ENCODE assay signal across 11 cellular contexts in the genomic region with DNA sequence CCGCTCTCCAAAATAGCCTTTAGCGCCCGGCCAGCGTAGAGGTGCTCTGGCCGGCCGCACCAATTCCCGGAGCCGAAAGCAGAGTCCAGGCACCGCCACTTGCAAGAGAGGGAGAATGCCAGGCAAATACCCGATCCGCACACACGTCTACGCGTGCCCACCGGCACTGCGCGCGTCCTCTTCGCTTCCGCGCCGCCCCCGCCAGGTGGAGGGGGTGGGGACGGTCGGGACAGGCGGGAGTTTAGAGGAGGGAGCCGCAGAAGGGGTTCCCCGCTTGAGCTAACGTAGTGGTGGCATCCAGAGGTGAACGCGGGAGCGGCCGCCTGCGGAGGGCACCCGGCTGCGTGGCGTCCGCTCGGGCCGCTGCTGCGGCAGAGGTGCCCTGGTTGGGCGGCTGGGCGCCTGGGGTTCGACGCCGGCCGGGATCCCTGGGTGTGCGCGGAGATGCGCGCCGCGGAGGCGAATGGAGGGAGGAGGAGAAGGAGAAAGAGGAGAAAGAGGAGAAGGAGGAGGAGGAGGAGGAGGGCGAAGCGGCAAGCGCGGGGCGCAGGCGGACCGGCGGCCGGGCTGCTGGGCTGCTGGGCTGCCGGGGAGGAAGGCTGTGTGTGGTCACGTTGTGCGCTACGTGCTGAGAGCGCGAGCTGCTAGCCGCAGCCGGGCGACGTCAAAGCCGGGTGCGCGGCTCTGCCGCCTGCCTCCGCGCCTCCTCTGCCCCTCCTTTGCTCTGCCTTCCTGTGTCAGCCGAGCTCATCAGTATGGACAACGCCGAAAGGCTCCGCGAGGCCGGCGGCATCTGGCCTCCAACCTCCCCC. TPM values are rescaled to one million over a fixed set of nuclear protein-coding genes. Genes with fewer than 3 reads are reported as not detected.
DNase-seq lines count a peak whose midpoint lies in the region; ATAC-seq and TF ChIP-seq lines count a peak whose summit lies in the region.
"Had no signal": no experiment of that assay in that cellular context is flagged by ENCODE, and none has a peak within 500 bp of the region (broad histone marks: within the 10 kb centered on the region; RNA-seq: fewer than 3 reads in every experiment).

Gene MDGA2 (minus strand): TSS at position 117 of the 812 bp plus-strand sequence.

- H3K4me3 ChIP-seq in smooth muscle cell: peak within 1 kb of the TSS; percentile 60

- peak; percentile 18 to 47 for ATAC-seq in activated T-cell treated with anti-CD3 and anti-CD28 coated beads, Interleukin-2, amount 50 U/mL, for 4 hours
- ATAC-seq in GM21381 (IDR thresholded peaks at IDR 0.05; ENCODE audit: unreplicated experiment): no peak

- H3K27me3 Mint-ChIP-seq in activated T-cell treated with anti-CD3 and anti-CD28 coated beads, Interleukin-2, amount 50 U/mL, for 4 hours (ENCODE audit: low read depth): peaks cover 36% of the 10 kb centered on the region

- peak within 1 kb of the TSS; percentile 95 for H3K4me2 ChIP-seq in smooth muscle cell

- WGBS in smooth muscle cell (ENCODE audit: low lambda C conversion rate): 1% methylated on average over 63 of the region's 86 CpGs

- H3K79me2 ChIP-seq in smooth muscle cell (ENCODE audit: low read depth): no peaks in the 10 kb centered on the region

- peaks cover 91% of the 10 kb centered on the region for H3K27me3 ChIP-seq in smooth muscle cell (ENCODE audit: low read depth)

- DNase-seq in activated T-cell treated with anti-CD3 and anti-CD28 coated beads, Interleukin-2, amount 50 U/mL, for 4 hours: no peak
- no peak for DNase-seq in activated T-cell treated with anti-CD3 and anti-CD28 coated beads for 4 hours
- DNase-seq in SK-MEL-5 (ENCODE audit: low read depth, low spot score): peak; percentile 85
- peak in 33 of 51 donors; percentile 5 to 77 (median 54) for DNase-seq in hypothalamus (lab: John Stamatoyannopoulos, UW)
- no peak for DNase-seq in smooth muscle cell (lab: John Stamatoyannopoulos, UW; ENCODE audit: unreplicated experiment)
- no peak for DNase-seq in NCI-H2196 treated with DMSO at 0.1 percent for 48 hours (lab: John Stamatoyannopoulos, UW; ENCODE audit: unreplicated experiment)
- DNase-seq in DMS153 (lab: John Stamatoyannopoulos, UW): no peak
- DNase-seq: DND-41, T-cell had no signal

- no peaks in the 10 kb centered on the region for H3F3A ChIP-seq in smooth muscle cell (ENCODE audit: low read depth)

- no peaks in the 10 kb centered on the region for H3K9me3 ChIP-seq in smooth muscle cell (replicated peaks; ENCODE audit: low read depth)

- no peak within 1 kb of the TSS for H3K4me3 Mint-ChIP-seq in activated T-cell treated with anti-CD3 and anti-CD28 coated beads, Interleukin-2, amount 50 U/mL, for 4 hours
- H3K4me3 Mint-ChIP-seq: T-cell had no signal

- peak within 1 kb of the TSS; percentile 90 for H2AFZ ChIP-seq in smooth muscle cell (ENCODE audit: low read depth)

- no peak within 1 kb of the TSS for H3K9ac ChIP-seq in smooth muscle cell (ENCODE audit: low read depth)

- H3K9me3 Mint-ChIP-seq in activated T-cell treated with anti-CD3 and anti-CD28 coated beads, Interleukin-2, amount 50 U/mL, for 4 hours: peaks cover 4% of the 10 kb centered on the region

- in situ Hi-C loops in SK-MEL-5 (cut with HindIII; ENCODE audit: low pct_unique_long_range_greater_than_20kb, low sequenced_read_pairs): no loop called here

- H4K20me1 ChIP-seq in smooth muscle cell (ENCODE audit: low read depth): no peaks in the 10 kb centered on the region

- peaks cover 7% of the 10 kb centered on the region for H3K4me1 ChIP-seq in smooth muscle cell (ENCODE audit: low read depth)

- H3K36me3 ChIP-seq in smooth muscle cell (ENCODE audit: low read depth): no peaks in the 10 kb centered on the region

- H3K4me1 Mint-ChIP-seq in activated T-cell treated with anti-CD3 and anti-CD28 coated beads, Interleukin-2, amount 50 U/mL, for 4 hours (ENCODE audit: low read depth): no peaks in the 10 kb centered on the region

- no peaks in the 10 kb centered on the region for H3K36me3 Mint-ChIP-seq in activated T-cell treated with anti-CD3 and anti-CD28 coated beads, Interleukin-2, amount 50 U/mL, for 4 hours (ENCODE audit: insufficient read depth)
- H3K36me3 Mint-ChIP-seq: T-cell had no signal

- TF ChIP-seq CTCF in smooth muscle cell (IDR thresholded peaks at IDR 0.05; ENCODE audit: borderline replicate concordance, insufficient read depth, poor library complexity, severe bottlenecking): no peak

- no peak within 1 kb of the TSS for H3K27ac ChIP-seq in smooth muscle cell (ENCODE audit: low read depth)

RNA-seq across cellular contexts. Expression of gene MDGA2, which starts in this region (rescaled TPM):
- not detected for total RNA-seq in activated T-cell treated with anti-CD3 and anti-CD28 coated beads, Interleukin-2, amount 50 U/mL, for 4 hours
- 8.2 and 10.5 TPM in 2 replicates for total RNA-seq in SK-MEL-5 (2014; rRNA removed; shearing (Covaris generic))
- 6.0 and 15.6 TPM in 2 replicates for polyA plus RNA-seq in SK-MEL-5 (2015; cell fraction: cytosol; rRNA removed)
- polyA plus RNA-seq in SK-MEL-5 (2015; cell fraction: nucleus; rRNA removed): 4.1 and 6.9 TPM in 2 replicates
- total RNA-seq in smooth muscle cell: 1.8 and 3.5 TPM in 2 replicates
- polyA plus RNA-seq in smooth muscle cell: 0.28 and 1.4 TPM in 2 replicates
- total RNA-seq: mononuclear cell, T-cell had no signal

Comparison
In these comparisons a context has a peak if more than half of its experiments do, and no peak if none do; other contexts are left out.
1. Peak in ATAC-seq in activated T-cell treated with anti-CD3 and anti-CD28 coated beads, Interleukin-2, amount 50 U/mL, for 4 hours; RNA of the gene not detected or under 1 TPM.
2. DNase-seq: peak in SK-MEL-5 (single experiment) and hypothalamus (33 of 51); none in activated T-cell treated with anti-CD3 and anti-CD28 coated beads, Interleukin-2, amount 50 U/mL, for 4 hours (single experiment), activated T-cell treated with anti-CD3 and anti-CD28 coated beads for 4 hours (single experiment), smooth muscle cell (single experiment), NCI-H2196 treated with DMSO at 0.1 percent for 48 hours (single experiment) and DMS153 (single experiment).